8 cellular contexts compared by ENCODE assay signal in the genomic region with DNA sequence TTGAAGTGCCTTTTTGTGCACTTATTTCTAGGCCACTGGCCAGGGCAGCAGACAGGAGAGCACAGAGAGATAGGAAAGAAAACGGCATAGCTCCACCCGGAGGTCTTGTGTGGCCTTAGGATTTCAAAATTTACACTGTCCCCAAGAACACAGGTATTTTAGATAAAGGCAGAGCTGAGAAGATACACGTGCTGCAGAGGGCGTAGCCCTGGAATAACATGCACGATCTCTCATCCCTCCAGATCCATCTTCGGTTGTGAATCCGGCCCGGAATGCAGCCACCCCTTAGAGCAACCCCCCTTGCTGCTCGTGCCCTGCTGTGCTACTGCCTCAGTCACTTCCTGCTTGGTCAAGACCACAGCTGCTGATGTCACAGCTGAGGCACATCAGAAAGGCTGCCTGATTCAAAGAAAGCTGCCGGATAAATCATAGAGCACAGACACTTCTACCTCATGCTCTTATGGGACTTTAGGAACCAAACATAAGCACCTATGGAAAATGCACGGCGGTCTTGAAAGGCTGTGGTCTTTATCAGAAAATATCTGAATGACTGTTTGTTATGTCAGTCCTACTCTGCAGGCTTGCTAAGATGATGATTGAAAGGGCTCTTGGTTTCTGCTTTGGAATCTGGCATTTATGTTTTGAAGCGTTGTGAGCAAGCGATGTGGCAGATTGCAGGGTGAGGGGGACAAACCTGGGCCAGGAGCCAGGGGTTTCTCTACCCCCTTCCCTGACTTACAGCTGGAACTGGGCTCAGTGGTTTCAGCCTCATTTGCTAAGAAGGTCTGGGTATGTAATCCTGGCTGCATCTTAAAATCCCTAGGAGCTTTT.
DNase-seq lines count a peak whose midpoint lies in the region; ATAC-seq and TF ChIP-seq lines count a peak whose summit lies in the region.

No MANE protein-coding gene starts in this region.

- DNase-seq in A673 (ENCODE audit: low spot score), result peak; percentile 93
- DNase-seq in SJSA1 (ENCODE audit: low read depth in 1 of 2, low spot score in 2 of 2), result peak; percentile 52 to 77
- peak; percentile 62 for DNase-seq in fibroblast of mammary gland (ENCODE audit: low read depth)
- peak; percentile 60 for DNase-seq in retina
- DNase-seq in HK-2 (ENCODE audit: unreplicated experiment), result no peak
- DNase-seq in DMS 273 treated with DMSO at 0.1 percent for 48 hours (lab: John Stamatoyannopoulos, UW), result no peak

- intact Hi-C loops in A673 (cut with micrococcal nuclease; ENCODE audit: unreplicated experiment), result loop anchor here (1.0 to 5.0 kb wide), 2 partner anchors 30 to 36 kb away; no protein-coding TSS in a partner anchor

- H3K4me1 ChIP-seq in A673 (ENCODE audit: insufficient read depth, low read length, poor library complexity, severe bottlenecking), result peaks cover 71% of the 10 kb centered on the region
- H3K4me1 ChIP-seq in SJSA1 (replicated peaks), result peaks cover 12% of the 10 kb centered on the region

- H3K4me3 ChIP-seq in A673 (ENCODE audit: low read depth, low read length, poor library complexity, severe bottlenecking), result peak overlapping the region; percentile 25
- H3K4me3 ChIP-seq in SJSA1, result no peak overlapping the region
- no peak overlapping the region for H3K4me3 ChIP-seq in fibroblast of mammary gland (ENCODE audit: control insufficient read depth, low read depth, low read length)

- H3K9me3 ChIP-seq in A673 (ENCODE audit: low read depth, low read length, poor library complexity, severe bottlenecking) (no peaks in the 10 kb centered on the region), SJSA1 (replicated peaks) (no peaks in the 10 kb centered on the region)

- POLR2A ChIA-PET in A673 (lab: Charles Lee; ENCODE audit: low non-redundant PET), result no interaction called here

- H3K27ac ChIP-seq in A673 (ENCODE audit: low read depth, low read length, poor library complexity, severe bottlenecking) (peak overlapping the region; percentile 98), SJSA1 (peak overlapping the region; percentile 43)

- CTCF ChIA-PET in A673 (lab: Charles Lee), result interaction anchor here (0.6 to 2.1 kb wide), 4 partner anchors 13 to 1601 kb away, joined by 3 to 9 read pairs (median 6); no protein-coding TSS in a partner anchor

- TF ChIP-seq CTCF in A673 (conservative IDR thresholded peaks at IDR 0.05; ENCODE audit: low read depth, low read length) (0 out of 2 replicates have a peak, but pooled peaks have one; percentile 14), fibroblast of mammary gland (conservative IDR thresholded peaks at IDR 0.05; ENCODE audit: control insufficient read depth, insufficient read depth, low read depth, low read length) (no peak)

- TSS peak; percentile 96 for BruUV-seq in A673 (replicated peaks; lab: Mats Ljungman, UMichigan)

- ATAC-seq in GM19351 (IDR thresholded peaks at IDR 0.05; ENCODE audit: unreplicated experiment) (peak; percentile 71), HG03378 (IDR thresholded peaks at IDR 0.05; ENCODE audit: unreplicated experiment) (no peak)

- H3K36me3 ChIP-seq in A673 (ENCODE audit: insufficient read depth, low read length, poor library complexity, severe bottlenecking) (no peaks in the 10 kb centered on the region), SJSA1 (peaks cover 17% of the 10 kb centered on the region)

- H3K27me3 ChIP-seq in A673 (replicated peaks; ENCODE audit: insufficient read depth, low read depth, low read length, poor library complexity) (no peaks in the 10 kb centered on the region), SJSA1 (replicated peaks) (no peaks in the 10 kb centered on the region)

Comparison
In these comparisons a context has a peak if more than half of its experiments do, and no peak if none do; other contexts are left out.
1. DNase-seq: peak in A673 (single experiment), SJSA1 (2 of 2), fibroblast of mammary gland (single experiment) and retina (single experiment); none in HK-2 (single experiment) and DMS 273 treated with DMSO at 0.1 percent for 48 hours (single experiment).